ENCODE assay signal across 24 cellular contexts in genomic region chr20:63814833-63815612, GRCh38. TPM values are rescaled to one million over a fixed set of nuclear protein-coding genes. Genes with fewer than 3 reads are reported as not detected.
A peak's percentile ranks its signal among the peaks of the same experiment; 100 is the strongest.
DNase-seq lines count a peak whose midpoint lies in the region; ATAC-seq and TF ChIP-seq lines count a peak whose summit lies in the region.
"Had no signal": no experiment of that assay in that cellular context is flagged by ENCODE, and none has a peak within 500 bp of the region (broad histone marks: within the 10 kb centered on the region; RNA-seq: fewer than 3 reads in every experiment).

No MANE protein-coding gene starts in this region.

- H3K4me3 Mint-ChIP-seq in activated CD4-positive, alpha-beta T cell treated with anti-CD3 and anti-CD28 coated beads, Interleukin-2, amount 10 ng/mL, durations not matched to agents 7 days and 5 days: no peak overlapping the region
- H3K4me3 Mint-ChIP-seq in WTC11 (no peak overlapping the region), nephron progenitor cell (no peak overlapping the region), type B pancreatic cell (peak overlapping the region; percentile 60)
- H3K4me3 Mint-ChIP-seq: CD4-positive, alpha-beta memory T cell had no signal

- no peaks in the 10 kb centered on the region for H3K27me3 Mint-ChIP-seq in activated CD4-positive, alpha-beta T cell treated with anti-CD3 and anti-CD28 coated beads, Interleukin-2, amount 10 ng/mL, durations not matched to agents 7 days and 5 days
- H3K27me3 Mint-ChIP-seq in WTC11 (ENCODE audit: low read depth) (no peaks in the 10 kb centered on the region), nephron progenitor cell (ENCODE audit: low read depth, poor library complexity) (peaks cover 4% of the 10 kb centered on the region), type B pancreatic cell (no peaks in the 10 kb centered on the region)

- in situ Hi-C loops in GM13976 (cut with MboI; ENCODE audit: low sequenced_read_pairs, unreplicated experiment): no loop called here

- no peaks in the 10 kb centered on the region for H3K4me1 Mint-ChIP-seq in activated CD4-positive, alpha-beta T cell treated with anti-CD3 and anti-CD28 coated beads, Interleukin-2, amount 10 ng/mL, durations not matched to agents 7 days and 5 days
- H3K4me1 Mint-ChIP-seq in WTC11 (peaks cover 2% of the 10 kb centered on the region; the same call in 1 of the 2 replicates), nephron progenitor cell (peaks cover 42% of the 10 kb centered on the region), type B pancreatic cell (ENCODE audit: unreplicated experiment) (peaks cover 20% of the 10 kb centered on the region)

- ATAC-seq in WTC11: no peak
- ATAC-seq: GM12878, HCT116, Panc1, SK-N-SH treated with all-trans-retinoic acid at 6 μM for 48 hours had no signal

- POLR2A ChIA-PET in activated CD4-positive, alpha-beta T cell treated with anti-CD3 and anti-CD28 coated beads, Interleukin-2, amount 10 ng/mL, durations not matched to agents 7 days and 5 days (lab: Charles Lee): no interaction called here
- POLR2A ChIA-PET in WTC11 (lab: Charles Lee): no interaction called here

- DNase-seq in activated CD4-positive, alpha-beta T cell treated with anti-CD3 and anti-CD28 coated beads, Interleukin-2, amount 10 ng/mL, durations not matched to agents 7 days and 5 days: no peak
- DNase-seq in activated CD4-positive, alpha-beta T cell treated with anti-CD3 and anti-CD28 coated beads for 1 hour: no peak
- no peak for DNase-seq in WTC11 (ENCODE audit: low spot score)
- DNase-seq in nephron progenitor cell: no peak
- DNase-seq in type B pancreatic cell (ENCODE audit: extremely low spot score, unreplicated experiment): no peak
- no peak for DNase-seq in stimulated activated CD4-positive, alpha-beta T cell treated with anti-CD3 and anti-CD28 coated beads, Interleukin-2, amount 100 ng/mL, for 24 hours
- no peak for DNase-seq in GM13976 (ENCODE audit: low spot score)
- DNase-seq in NCI-H446 treated with DMSO at 0.1 percent for 48 hours (lab: John Stamatoyannopoulos, UW): no peak
- DNase-seq: 8988T; CD4-positive, alpha-beta memory T cell; DND-41; GOT3; KBM-7; NCI-H1694; NCI-H2081; NCI-H2171; NCI-H345; NCI-H524 treated with DMSO at 0.1 percent for 48 hours; NCI-H82; SIG-M5 had no signal

- no peaks in the 10 kb centered on the region for H3K9me3 Mint-ChIP-seq in activated CD4-positive, alpha-beta T cell treated with anti-CD3 and anti-CD28 coated beads, Interleukin-2, amount 10 ng/mL, durations not matched to agents 7 days and 5 days
- peaks cover 4% of the 10 kb centered on the region; the same call in 1 of the 2 replicates for H3K9me3 Mint-ChIP-seq in WTC11
- no peaks in the 10 kb centered on the region for H3K9me3 Mint-ChIP-seq in nephron progenitor cell
- no peaks in the 10 kb centered on the region for H3K9me3 Mint-ChIP-seq in type B pancreatic cell
- H3K9me3 Mint-ChIP-seq: CD4-positive, alpha-beta memory T cell had no signal

- H3K27ac Mint-ChIP-seq in activated CD4-positive, alpha-beta T cell treated with anti-CD3 and anti-CD28 coated beads, Interleukin-2, amount 10 ng/mL, durations not matched to agents 7 days and 5 days: peak overlapping the region; percentile 25
- H3K27ac Mint-ChIP-seq in WTC11 (no peak overlapping the region; the same call in 1 of the 2 replicates), nephron progenitor cell (peak overlapping the region; percentile 74), type B pancreatic cell (peak overlapping the region; percentile 53)
- H3K27ac Mint-ChIP-seq: CD4-positive, alpha-beta memory T cell had no signal

- TF ChIP-seq CTCF in WTC11 (IDR thresholded peaks at IDR 0.05) (no peak), nephron progenitor cell (IDR thresholded peaks at IDR 0.05) (no peak), type B pancreatic cell (conservative IDR thresholded peaks at IDR 0.05) (no peak), GM13976 (IDR thresholded peaks at IDR 0.05; ENCODE audit: borderline replicate concordance, control extremely low read depth, extremely low read depth, insufficient read depth, missing control alignments) (no peak)

- CTCF ChIA-PET in activated CD4-positive, alpha-beta T cell treated with anti-CD3 and anti-CD28 coated beads, Interleukin-2, amount 10 ng/mL, durations not matched to agents 7 days and 5 days (lab: Charles Lee): no interaction called here
- CTCF ChIA-PET in WTC11 (lab: Charles Lee): no interaction called here

- no peaks in the 10 kb centered on the region for H3K36me3 Mint-ChIP-seq in activated CD4-positive, alpha-beta T cell treated with anti-CD3 and anti-CD28 coated beads, Interleukin-2, amount 10 ng/mL, durations not matched to agents 7 days and 5 days (ENCODE audit: low read depth)
- no peaks in the 10 kb centered on the region for H3K36me3 Mint-ChIP-seq in WTC11
- peaks cover 19% of the 10 kb centered on the region for H3K36me3 Mint-ChIP-seq in nephron progenitor cell (ENCODE audit: low read depth)
- H3K36me3 Mint-ChIP-seq in type B pancreatic cell: no peaks in the 10 kb centered on the region
- H3K36me3 Mint-ChIP-seq: CD4-positive, alpha-beta memory T cell had no signal

TF ChIP-seq in WTC11, 78 proteins besides CTCF, POLR2A, EP300 and RAD21 (continues in another document):
- TF ChIP-seq FOXJ3 (CRISPR knock-in tag; IDR thresholded peaks at IDR 0.05; ENCODE audit: borderline replicate concordance) (no peak), ESRRA (CRISPR knock-in tag; IDR thresholded peaks at IDR 0.05; ENCODE audit: borderline replicate concordance) (no peak), SP1 (CRISPR knock-in tag; conservative IDR thresholded peaks at IDR 0.05) (no peak), ZNF263 (CRISPR knock-in tag; IDR thresholded peaks at IDR 0.05; ENCODE audit: low read depth) (no peak), ZNF219 (CRISPR knock-in tag; IDR thresholded peaks at IDR 0.05; ENCODE audit: borderline replicate concordance) (no peak), SOX15 (CRISPR knock-in tag; IDR thresholded peaks at IDR 0.05) (no peak), HMGXB4 (CRISPR knock-in tag; IDR thresholded peaks at IDR 0.05) (no peak)
- TF ChIP-seq, protein P1, sequence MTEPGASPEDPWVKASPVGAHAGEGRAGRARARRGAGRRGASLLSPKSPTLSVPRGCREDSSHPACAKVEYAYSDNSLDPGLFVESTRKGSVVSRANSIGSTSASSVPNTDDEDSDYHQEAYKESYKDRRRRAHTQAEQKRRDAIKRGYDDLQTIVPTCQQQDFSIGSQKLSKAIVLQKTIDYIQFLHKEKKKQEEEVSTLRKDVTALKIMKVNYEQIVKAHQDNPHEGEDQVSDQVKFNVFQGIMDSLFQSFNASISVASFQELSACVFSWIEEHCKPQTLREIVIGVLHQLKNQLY (CRISPR knock-in tag; IDR thresholded peaks at IDR 0.05): no peak
- TF ChIP-seq, protein P2, sequence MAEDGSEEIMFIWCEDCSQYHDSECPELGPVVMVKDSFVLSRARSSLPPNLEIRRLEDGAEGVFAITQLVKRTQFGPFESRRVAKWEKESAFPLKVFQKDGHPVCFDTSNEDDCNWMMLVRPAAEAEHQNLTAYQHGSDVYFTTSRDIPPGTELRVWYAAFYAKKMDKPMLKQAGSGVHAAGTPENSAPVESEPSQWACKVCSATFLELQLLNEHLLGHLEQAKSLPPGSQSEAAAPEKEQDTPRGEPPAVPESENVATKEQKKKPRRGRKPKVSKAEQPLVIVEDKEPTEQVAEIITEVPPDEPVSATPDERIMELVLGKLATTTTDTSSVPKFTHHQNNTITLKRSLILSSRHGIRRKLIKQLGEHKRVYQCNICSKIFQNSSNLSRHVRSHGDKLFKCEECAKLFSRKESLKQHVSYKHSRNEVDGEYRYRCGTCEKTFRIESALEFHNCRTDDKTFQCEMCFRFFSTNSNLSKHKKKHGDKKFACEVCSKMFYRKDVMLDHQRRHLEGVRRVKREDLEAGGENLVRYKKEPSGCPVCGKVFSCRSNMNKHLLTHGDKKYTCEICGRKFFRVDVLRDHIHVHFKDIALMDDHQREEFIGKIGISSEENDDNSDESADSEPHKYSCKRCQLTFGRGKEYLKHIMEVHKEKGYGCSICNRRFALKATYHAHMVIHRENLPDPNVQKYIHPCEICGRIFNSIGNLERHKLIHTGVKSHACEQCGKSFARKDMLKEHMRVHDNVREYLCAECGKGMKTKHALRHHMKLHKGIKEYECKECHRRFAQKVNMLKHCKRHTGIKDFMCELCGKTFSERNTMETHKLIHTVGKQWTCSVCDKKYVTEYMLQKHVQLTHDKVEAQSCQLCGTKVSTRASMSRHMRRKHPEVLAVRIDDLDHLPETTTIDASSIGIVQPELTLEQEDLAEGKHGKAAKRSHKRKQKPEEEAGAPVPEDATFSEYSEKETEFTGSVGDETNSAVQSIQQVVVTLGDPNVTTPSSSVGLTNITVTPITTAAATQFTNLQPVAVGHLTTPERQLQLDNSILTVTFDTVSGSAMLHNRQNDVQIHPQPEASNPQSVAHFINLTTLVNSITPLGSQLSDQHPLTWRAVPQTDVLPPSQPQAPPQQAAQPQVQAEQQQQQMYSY (CRISPR knock-in tag; IDR thresholded peaks at IDR 0.05): 0 out of 2 replicates have a peak, but pooled peaks have one; percentile 8

RNA-seq across cellular contexts. Expression of gene ZBTB46, which starts 16.0 kb away (rescaled TPM):
- total RNA-seq in activated CD4-positive, alpha-beta T cell treated with anti-CD3 and anti-CD28 coated beads, Interleukin-2, amount 10 ng/mL, durations not matched to agents 7 days and 5 days: not detected
- 18.9 to 20.1 TPM (median 20.1 TPM) in 3 replicates for total RNA-seq in WTC11 (2021)
- 9.8 and 13.6 TPM in 2 replicates for total RNA-seq in type B pancreatic cell (ENCODE audit: low replicate concordance)

RNA-seq across cellular contexts. Expression of gene ABHD16B, which starts 46.3 kb away (rescaled TPM):
- total RNA-seq in activated CD4-positive, alpha-beta T cell treated with anti-CD3 and anti-CD28 coated beads, Interleukin-2, amount 10 ng/mL, durations not matched to agents 7 days and 5 days: not detected
- total RNA-seq in WTC11 (2021) (0.11 TPM in 1 of 3 replicates, not detected in the others), type B pancreatic cell (ENCODE audit: low replicate concordance) (not detected in 2 replicates)
- total RNA-seq: CD4-positive, alpha-beta memory T cell; GM12878 had no signal

RNA-seq across cellular contexts. Expression of gene TPD52L2, which starts 50.0 kb away (rescaled TPM):
- total RNA-seq in activated CD4-positive, alpha-beta T cell treated with anti-CD3 and anti-CD28 coated beads, Interleukin-2, amount 10 ng/mL, durations not matched to agents 7 days and 5 days: 10 to 100 TPM; 39.6 to 41.6 TPM
- total RNA-seq in WTC11 (2021) (80.8 to 87.2 TPM (median 85.6 TPM) in 3 replicates), type B pancreatic cell (ENCODE audit: low replicate concordance) (76.5 and 96.3 TPM in 2 replicates)
